In genomic region chr15:98131924-98132323, GRCh38 we compare ENCODE assay signal across 20 cellular contexts.
"Had no signal": no experiment of that assay in that cellular context is flagged by ENCODE, and none has a peak within 500 bp of the region (broad histone marks: within the 10 kb centered on the region; RNA-seq: fewer than 3 reads in every experiment).

No MANE protein-coding gene starts in this region.

- H3K4me1 ChIP-seq: colonic mucosa, esophagus muscularis mucosa, heart right ventricle, left ventricle myocardium inferior, stomach, suprapubic skin, transverse colon, uterus had no signal

- DNase-seq: activated CD4-positive, alpha-beta memory T cell treated with anti-CD3 and anti-CD28 coated beads, Interleukin-2, amount 10 ng/mL, durations not matched to agents 7 days and 5 days; activated CD4-positive, alpha-beta T cell treated with anti-CD3 and anti-CD28 coated beads for 48 hours; activated CD4-positive, CD25-positive, alpha-beta regulatory T cell; activated effector memory CD4-positive, alpha-beta T cell treated with anti-CD3 and anti-CD28 coated beads, Interleukin-2, amount 50 U/mL, for 16 hours; activated naive CD4-positive, alpha-beta T cell treated with anti-CD3 and anti-CD28 coated beads, Interleukin-2, amount 10 ng/mL, durations not matched to agents 7 days and 5 days; amygdala; colonic mucosa; dorsolateral prefrontal cortex; effector memory CD8-positive, alpha-beta T cell; heart right ventricle; immature natural killer cell; left ventricle myocardium inferior; retina; stimulated activated CD4-positive, alpha-beta T cell treated with anti-CD3 and anti-CD28 coated beads, Interleukin-2, amount 100 ng/mL, for 24 hours; stomach; T-helper 17 cell; transverse colon; uterus had no signal

- H3K36me3 ChIP-seq: colonic mucosa, esophagus muscularis mucosa, heart right ventricle, left ventricle myocardium inferior, stomach, suprapubic skin, transverse colon, uterus had no signal

- H3K27me3 ChIP-seq: colonic mucosa, esophagus muscularis mucosa, stomach, suprapubic skin, transverse colon, uterus had no signal

- H3K4me3 ChIP-seq: colonic mucosa, dorsolateral prefrontal cortex, esophagus muscularis mucosa, heart right ventricle, left ventricle myocardium inferior, stomach, suprapubic skin, transverse colon, uterus had no signal

- H3K9me3 ChIP-seq: colonic mucosa, left ventricle myocardium inferior, stomach, suprapubic skin, transverse colon, uterus had no signal

- H3K27ac ChIP-seq: colonic mucosa, dorsolateral prefrontal cortex, esophagus muscularis mucosa, heart right ventricle, left ventricle myocardium inferior, stomach, suprapubic skin, transverse colon, uterus had no signal
